In the genomic region with DNA sequence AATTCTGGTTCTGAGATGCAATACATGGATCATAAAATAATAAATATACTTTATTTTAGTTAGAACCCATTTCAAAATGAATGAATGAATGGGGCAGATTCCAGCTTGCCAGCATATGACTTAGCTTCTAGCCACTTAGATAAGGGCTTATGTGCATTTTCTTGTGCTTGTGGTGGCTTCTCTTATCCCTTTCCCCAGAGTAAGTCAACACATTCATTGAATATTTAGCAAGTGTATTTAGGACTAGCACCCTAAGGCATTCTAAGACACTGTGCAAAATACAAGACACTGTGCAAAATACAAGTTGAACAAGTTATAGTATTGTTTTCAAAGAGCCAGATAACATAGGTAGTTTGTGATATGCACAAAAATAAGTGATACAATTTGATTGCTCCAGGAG, we compare ENCODE assay signal across 21 cellular contexts. TPM values are rescaled to one million over a fixed set of nuclear protein-coding genes. Genes with fewer than 3 reads are reported as not detected.
DNase-seq lines count a peak whose midpoint lies in the region; ATAC-seq and TF ChIP-seq lines count a peak whose summit lies in the region.
"Had no signal": no experiment of that assay in that cellular context is flagged by ENCODE, and none has a peak within 500 bp of the region (broad histone marks: within the 10 kb centered on the region; RNA-seq: fewer than 3 reads in every experiment).

No MANE protein-coding gene starts in this region.

- H3K4me3 Mint-ChIP-seq in CD14-positive monocyte = peak overlapping the region in 1 of 2 donors; percentile 80
- H3K4me3 Mint-ChIP-seq: nephron had no signal

- no peak overlapping the region for H3K4me3 ChIP-seq in skeletal muscle tissue (ENCODE audit: low read length in 3 of 3)
- H3K4me3 ChIP-seq: MG63, thyroid gland had no signal

- TF ChIP-seq POLR2A in erythroblast (IDR thresholded peaks at IDR 0.05; ENCODE audit: low read length) = no peak

- no peaks in the 10 kb centered on the region for H3K9me3 ChIP-seq in skeletal muscle tissue (ENCODE audit: control insufficient read depth in 3 of 3, low read length in 3 of 3)
- H3K9me3 ChIP-seq: MG63, thyroid gland had no signal

- peaks cover 16 to 39% (median 35%) of the 10 kb centered on the region in 3 donors for H3K4me1 ChIP-seq in skeletal muscle tissue (ENCODE audit: control insufficient read depth in 3 of 3, insufficient read depth in 3 of 3, low read length in 3 of 3)

- ATAC-seq in HG02938 (IDR thresholded peaks at IDR 0.05; ENCODE audit: unreplicated experiment) (no peak), HG02678 (IDR thresholded peaks at IDR 0.05; ENCODE audit: unreplicated experiment) (no peak), GM21528 (IDR thresholded peaks at IDR 0.05; ENCODE audit: low FRiP score, unreplicated experiment) (no peak)

- peaks cover 40 to 51% of the 10 kb centered on the region in 2 donors for H3K36me3 Mint-ChIP-seq in CD14-positive monocyte

- peaks cover 64% of the 10 kb centered on the region for H3K4me1 Mint-ChIP-seq in CD14-positive monocyte

- TF ChIP-seq CTCF in CD14-positive monocyte (IDR thresholded peaks at IDR 0.05) = no peak

- intact Hi-C loops in CD14-positive monocyte (cut with micrococcal nuclease) = loop anchor here (2.0 to 10.0 kb wide), 2 partner anchors 15 to 51 kb away; a partner anchor contains a TSS

- no peaks in the 10 kb centered on the region for H3K27me3 ChIP-seq in skeletal muscle tissue (ENCODE audit: control insufficient read depth in 3 of 3, insufficient read depth in 3 of 3, low read length in 3 of 3)
- H3K27me3 ChIP-seq: brain microvascular endothelial cell, MG63, thyroid gland had no signal

- no peak overlapping the region for H3K9ac ChIP-seq in skeletal muscle tissue (ENCODE audit: low read depth in 1 of 3, low read length in 3 of 3)

- peak overlapping the region; percentile 10 for H3K27ac ChIP-seq in skeletal muscle tissue (ENCODE audit: low read depth, low read length)
- H3K27ac ChIP-seq: brain microvascular endothelial cell, C4-2B, thyroid gland had no signal

- no peak for DNase-seq in CD14-positive monocyte (ENCODE audit: low spot score)
- peak; percentile 34 for DNase-seq in OCI-M1 (lab: John Stamatoyannopoulos, UW)
- DNase-seq in erythroblast (lab: John Stamatoyannopoulos, UW) = peak; percentile 41
- no peak for DNase-seq in NCI-H69 (lab: John Stamatoyannopoulos, UW)
- DNase-seq: activated CD4-positive, alpha-beta T cell treated with anti-CD3 and anti-CD28 coated beads, Interleukin-2, amount 50 U/mL, for 48 hours; activated CD4-positive, CD25-positive, alpha-beta regulatory T cell; activated effector memory CD4-positive, alpha-beta T cell treated with Interleukin-2 at 50 U/mL for 16 hours; NCI-H2171; NCI-H524 treated with DMSO at 0.1 percent for 48 hours; Right ventricle myocardium superior; stimulated activated CD4-positive, alpha-beta T cell treated with anti-CD3 and anti-CD28 coated beads, Interleukin-2, amount 100 ng/mL, for 48 hours; stimulated activated naive CD4-positive, alpha-beta T cell treated with Interleukin-2 at 50 U/mL for 16 hours; thyroid gland had no signal

- H3K36me3 ChIP-seq in skeletal muscle tissue (ENCODE audit: control insufficient read depth in 3 of 3, insufficient read depth in 3 of 3, low read length in 3 of 3) = peaks cover 19 to 31% (median 24%) of the 10 kb centered on the region in 3 donors

- peak overlapping the region; percentile 94 to 99 (median 98) for H3K27ac Mint-ChIP-seq in CD14-positive monocyte
- H3K27ac Mint-ChIP-seq: nephron had no signal

- H3K9me3 Mint-ChIP-seq in CD14-positive monocyte = no peaks in the 10 kb centered on the region
- H3K9me3 Mint-ChIP-seq: nephron had no signal

- H3K27me3 Mint-ChIP-seq in CD14-positive monocyte (ENCODE audit: low read depth in 3 of 3) = no peaks in the 10 kb centered on the region

RNA-seq across cellular contexts. Expression of a gene that starts 4.7 kb away (rescaled TPM):
- polyA plus RNA-seq in CD14-positive monocyte = 100 to 1,000 TPM; 197 to 216 TPM
- 96.6 TPM for total RNA-seq in skeletal muscle tissue

RNA-seq across cellular contexts. Expression of a gene that starts 13.6 kb away (rescaled TPM):
- 10 to 100 TPM; 65.0 to 70.5 TPM for polyA plus RNA-seq in CD14-positive monocyte
- 68.4 TPM for total RNA-seq in skeletal muscle tissue

RNA-seq across cellular contexts. Expression of a gene that starts 26.4 kb away (rescaled TPM):
- polyA plus RNA-seq in CD14-positive monocyte = 10 to 100 TPM; 21.9 to 36.7 TPM
- 15.1 TPM for total RNA-seq in skeletal muscle tissue

RNA-seq across cellular contexts. Expression of a gene that starts 53.8 kb away (rescaled TPM):
- polyA plus RNA-seq in CD14-positive monocyte = 10 to 100 TPM; 60.5 to 70.0 TPM
- total RNA-seq in skeletal muscle tissue = 42.3 TPM

Comparison
In these comparisons a context has a peak if more than half of its experiments do, and no peak if none do; other contexts are left out.
1. DNase-seq: peak in OCI-M1 (single experiment) and erythroblast (2 of 2); none in CD14-positive monocyte (single experiment) and NCI-H69 (single experiment).